27 cellular contexts compared by ENCODE assay signal in the genomic region with DNA sequence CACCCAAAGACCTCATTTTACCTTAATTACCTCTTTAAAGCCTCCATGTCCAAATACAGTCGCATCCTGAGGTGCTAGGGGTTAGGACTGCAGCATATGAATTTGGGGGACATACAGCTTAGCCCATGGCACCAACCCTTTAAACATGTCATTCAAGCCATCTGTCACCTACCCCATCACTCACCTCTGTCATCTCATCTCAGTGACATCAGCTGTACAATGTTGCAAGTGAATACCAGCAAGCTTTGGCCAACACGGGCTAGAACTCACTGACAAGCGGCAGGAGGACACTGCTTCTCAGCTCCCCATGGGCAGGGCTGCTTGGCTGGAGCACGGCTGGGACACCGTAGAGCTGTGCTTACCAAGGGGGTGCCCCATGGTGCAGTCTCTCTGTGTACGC.
"Had no signal": no experiment of that assay in that cellular context is flagged by ENCODE, and none has a peak within 500 bp of the region (broad histone marks: within the 10 kb centered on the region; RNA-seq: fewer than 3 reads in every experiment).

No MANE protein-coding gene starts in this region.

- H3K9ac ChIP-seq: SK-N-SH had no signal

- H3K9me3 ChIP-seq: Peyer's patch, SJCRH30, SK-N-SH had no signal

- H3K4me3 ChIP-seq: Peyer's patch, SJCRH30 had no signal

- H3K27ac ChIP-seq: brain microvascular endothelial cell, Peyer's patch, RWPE1, SJCRH30 had no signal

- H3K27me3 Mint-ChIP-seq: activated CD4-positive, alpha-beta T cell treated with anti-CD3 and anti-CD28 coated beads, Interleukin-2, amount 10 ng/mL, durations not matched to agents 7 days and 5 days had no signal

- H3K27me3 ChIP-seq: brain microvascular endothelial cell, Peyer's patch, SJCRH30 had no signal

- ATAC-seq: activated T-helper 17 cell treated with anti-CD3 and anti-CD28 coated beads, Interleukin-2, amount 50 U/mL, for 72 hours had no signal

- H3K36me3 ChIP-seq: brain microvascular endothelial cell, Peyer's patch, SJCRH30 had no signal

- H3K9me3 Mint-ChIP-seq: activated CD4-positive, alpha-beta memory T cell treated with anti-CD3 and anti-CD28 coated beads for 36 hours; activated CD4-positive, alpha-beta T cell treated with anti-CD3 and anti-CD28 coated beads, Interleukin-2, amount 10 ng/mL, durations not matched to agents 7 days and 5 days; activated naive CD4-positive, alpha-beta T cell treated with anti-CD3 and anti-CD28 coated beads for 36 hours; activated T-helper 17 cell treated with anti-CD3 and anti-CD28 coated beads, Interleukin-2, amount 50 U/mL, for 72 hours had no signal

- H3K4me1 Mint-ChIP-seq: activated CD4-positive, alpha-beta T cell treated with anti-CD3 and anti-CD28 coated beads, Interleukin-2, amount 10 ng/mL, durations not matched to agents 7 days and 5 days; activated T-helper 17 cell treated with anti-CD3 and anti-CD28 coated beads, Interleukin-2, amount 50 U/mL, for 72 hours had no signal

- H3K4me3 Mint-ChIP-seq: activated CD4-positive, alpha-beta memory T cell treated with anti-CD3 and anti-CD28 coated beads for 36 hours; activated CD4-positive, alpha-beta T cell treated with anti-CD3 and anti-CD28 coated beads, Interleukin-2, amount 10 ng/mL, durations not matched to agents 7 days and 5 days; activated naive CD4-positive, alpha-beta T cell treated with anti-CD3 and anti-CD28 coated beads for 36 hours; activated naive CD8-positive, alpha-beta T cell; activated T-helper 17 cell treated with anti-CD3 and anti-CD28 coated beads, Interleukin-2, amount 50 U/mL, for 72 hours; WTC11 had no signal

- H3K36me3 Mint-ChIP-seq: activated CD4-positive, alpha-beta memory T cell treated with anti-CD3 and anti-CD28 coated beads for 36 hours; WTC11 had no signal

- H3K27ac Mint-ChIP-seq: activated CD4-positive, alpha-beta memory T cell treated with anti-CD3 and anti-CD28 coated beads for 36 hours; activated CD4-positive, alpha-beta T cell treated with anti-CD3 and anti-CD28 coated beads, Interleukin-2, amount 10 ng/mL, durations not matched to agents 7 days and 5 days; activated naive CD4-positive, alpha-beta T cell treated with anti-CD3 and anti-CD28 coated beads for 36 hours; activated naive CD8-positive, alpha-beta T cell; activated T-helper 17 cell treated with anti-CD3 and anti-CD28 coated beads, Interleukin-2, amount 50 U/mL, for 72 hours; WTC11 had no signal

- DNase-seq: activated CD4-positive, alpha-beta memory T cell treated with anti-CD3 and anti-CD28 coated beads for 36 hours; activated CD4-positive, alpha-beta T cell treated with anti-CD3 and anti-CD28 coated beads, Interleukin-2, amount 10 ng/mL, durations not matched to agents 7 days and 5 days; activated CD4-positive, CD25-positive, alpha-beta regulatory T cell treated with anti-CD3 and anti-CD28 coated beads, Interleukin-2, amount 50 U/mL, for 72 hours; activated CD8-positive, alpha-beta memory T cell treated with anti-CD3 and anti-CD28 coated beads for 24 hours; activated gamma-delta T cell; activated naive CD4-positive, alpha-beta T cell treated with anti-CD3 and anti-CD28 coated beads for 36 hours; activated T-cell treated with anti-CD3 and anti-CD28 coated beads, Interleukin-2, amount 50 U/mL, for 48 hours; amygdala; brain microvascular endothelial cell; Karpas-422; MM.1S; NCI-H1105; NCI-H1436 treated with DMSO at 0.1 percent for 48 hours; NCI-H187; NCI-H2081; NCI-H2227 treated with DMSO at 0.1 percent for 48 hours; NK-92 treated with Interleukin-12 subunit alpha and Interleukin-12 subunit beta, amount 100 ng/mL, for 24 hours; Peyer's patch; Right ventricle myocardium superior; SJCRH30; SK-N-SH; SW 1271; T-helper 9 cell had no signal

- H3K4me2 ChIP-seq: SK-N-SH had no signal

- H3K4me1 ChIP-seq: Peyer's patch, SJCRH30 had no signal
